ENCODE assay signal across 8 cellular contexts in genomic region chr17:2335726-2336214, GRCh38. TPM values are rescaled to one million over a fixed set of nuclear protein-coding genes. Genes with fewer than 3 reads are reported as not detected.
DNase-seq lines count a peak whose midpoint lies in the region; ATAC-seq lines count a peak whose summit lies in the region.

No MANE protein-coding gene starts in this region.

- H3K4me3 ChIP-seq in iPS-15b (ENCODE audit: low read depth, low read length) = peak overlapping the region; percentile 95

- H3K9me3 Mint-ChIP-seq in activated T-helper 2 cell treated with anti-CD3 and anti-CD28 coated beads, Interferon-gamma antibody, Interleukin-2, Interleukin-4, amounts not matched to agents 10 μg/mL and 5 μg/mL and 100 μg/mL, durations not matched to agents 14 hours and 24 hours and 36 hours = no peaks in the 10 kb centered on the region
- no peaks in the 10 kb centered on the region for H3K9me3 Mint-ChIP-seq in stimulated activated effector memory CD8-positive, alpha-beta T cell treated with anti-CD3 and anti-CD28 coated beads, Interleukin-12 subunit alpha, Interleukin-12 subunit beta, amount 100 ng/mL, for 72 hours

- ATAC-seq in Right ventricle myocardium superior (ENCODE audit: poor library complexity) (no peak), Right ventricle myocardium inferior (no peak), GM21447 (IDR thresholded peaks at IDR 0.05; ENCODE audit: unreplicated experiment) (no peak)
- ATAC-seq in stimulated activated effector memory CD8-positive, alpha-beta T cell treated with anti-CD3 and anti-CD28 coated beads, Interleukin-12 subunit alpha, Interleukin-12 subunit beta, amount 100 ng/mL, for 72 hours = no peak

- peak overlapping the region; percentile 90 for H3K9ac ChIP-seq in iPS-15b (ENCODE audit: low read depth, low read length)

- H3K36me3 Mint-ChIP-seq in activated T-helper 2 cell treated with anti-CD3 and anti-CD28 coated beads, Interferon-gamma antibody, Interleukin-2, Interleukin-4, amounts not matched to agents 10 μg/mL and 5 μg/mL and 100 μg/mL, durations not matched to agents 14 hours and 24 hours and 36 hours (ENCODE audit: low read depth) = peaks cover 2% of the 10 kb centered on the region
- no peaks in the 10 kb centered on the region for H3K36me3 Mint-ChIP-seq in stimulated activated effector memory CD8-positive, alpha-beta T cell treated with anti-CD3 and anti-CD28 coated beads, Interleukin-12 subunit alpha, Interleukin-12 subunit beta, amount 100 ng/mL, for 72 hours

- no peaks in the 10 kb centered on the region for H3K9me3 ChIP-seq in iPS-15b (ENCODE audit: control insufficient read depth, insufficient read depth, low read length)

- DNase-seq in Right ventricle myocardium superior (peak; percentile 47), Right ventricle myocardium inferior (ENCODE audit: missing footprints) (no peak), KBM-7 (no peak)
- DNase-seq in activated T-helper 2 cell treated with anti-CD3 and anti-CD28 coated beads, Interferon-gamma antibody, Interleukin-2, Interleukin-4, amounts not matched to agents 10 μg/mL and 5 μg/mL and 100 μg/mL, durations not matched to agents 14 hours and 24 hours and 36 hours (ENCODE audit: low spot score) = no peak
- no peak for DNase-seq in stimulated activated effector memory CD8-positive, alpha-beta T cell treated with anti-CD3 and anti-CD28 coated beads, Interleukin-12 subunit alpha, Interleukin-12 subunit beta, amount 100 ng/mL, for 72 hours (ENCODE audit: low spot score in 2 of 2)
- no peak for DNase-seq in stimulated activated CD4-positive, alpha-beta T cell treated with anti-CD3 and anti-CD28 coated beads, Interleukin-1b, Interleukin-23, amount 100 ng/mL, for 48 hours

- no peaks in the 10 kb centered on the region for H3K27me3 ChIP-seq in iPS-15b (ENCODE audit: control insufficient read depth, insufficient read depth, low read length)

- H3K27ac Mint-ChIP-seq in activated T-helper 2 cell treated with anti-CD3 and anti-CD28 coated beads, Interferon-gamma antibody, Interleukin-2, Interleukin-4, amounts not matched to agents 10 μg/mL and 5 μg/mL and 100 μg/mL, durations not matched to agents 14 hours and 24 hours and 36 hours = peak overlapping the region; percentile 97
- H3K27ac Mint-ChIP-seq in stimulated activated effector memory CD8-positive, alpha-beta T cell treated with anti-CD3 and anti-CD28 coated beads, Interleukin-12 subunit alpha, Interleukin-12 subunit beta, amount 100 ng/mL, for 72 hours = peak overlapping the region; percentile 98

- no peaks in the 10 kb centered on the region for H3K27me3 Mint-ChIP-seq in activated T-helper 2 cell treated with anti-CD3 and anti-CD28 coated beads, Interferon-gamma antibody, Interleukin-2, Interleukin-4, amounts not matched to agents 10 μg/mL and 5 μg/mL and 100 μg/mL, durations not matched to agents 14 hours and 24 hours and 36 hours (ENCODE audit: low read depth)

- peak overlapping the region; percentile 100 for H3K4me3 Mint-ChIP-seq in activated T-helper 2 cell treated with anti-CD3 and anti-CD28 coated beads, Interferon-gamma antibody, Interleukin-2, Interleukin-4, amounts not matched to agents 10 μg/mL and 5 μg/mL and 100 μg/mL, durations not matched to agents 14 hours and 24 hours and 36 hours (ENCODE audit: low read depth)
- peak overlapping the region; percentile 100 for H3K4me3 Mint-ChIP-seq in stimulated activated effector memory CD8-positive, alpha-beta T cell treated with anti-CD3 and anti-CD28 coated beads, Interleukin-12 subunit alpha, Interleukin-12 subunit beta, amount 100 ng/mL, for 72 hours

- peaks cover 21% of the 10 kb centered on the region for H3K4me1 Mint-ChIP-seq in activated T-helper 2 cell treated with anti-CD3 and anti-CD28 coated beads, Interferon-gamma antibody, Interleukin-2, Interleukin-4, amounts not matched to agents 10 μg/mL and 5 μg/mL and 100 μg/mL, durations not matched to agents 14 hours and 24 hours and 36 hours (ENCODE audit: low read depth)
- H3K4me1 Mint-ChIP-seq in stimulated activated effector memory CD8-positive, alpha-beta T cell treated with anti-CD3 and anti-CD28 coated beads, Interleukin-12 subunit alpha, Interleukin-12 subunit beta, amount 100 ng/mL, for 72 hours = peaks cover 5% of the 10 kb centered on the region

- H3K4me1 ChIP-seq in iPS-15b (ENCODE audit: control insufficient read depth, insufficient read depth, low read length) = peaks cover 5% of the 10 kb centered on the region

- intact Hi-C loops in Right ventricle myocardium superior (cut with DNase I) (no loop called here), Right ventricle myocardium inferior (cut with DNase I) (loop anchor here (5.0 kb wide), 1 partner anchor 67 kb away; the partner anchor contains the start of gene MNT)
- intact Hi-C loops in activated T-helper 2 cell treated with anti-CD3 and anti-CD28 coated beads, Interferon-gamma antibody, Interleukin-2, Interleukin-4, amounts not matched to agents 10 μg/mL and 5 μg/mL and 100 μg/mL, durations not matched to agents 14 hours and 24 hours and 36 hours (cut with micrococcal nuclease) = loop anchor here (2.0 kb wide), 2 partner anchors 57 to 281 kb away; partner anchors contain the start of gene HIC1

- H3K36me3 ChIP-seq in iPS-15b (ENCODE audit: control insufficient read depth, insufficient read depth, low read length) = peaks cover 38% of the 10 kb centered on the region

- in situ Hi-C loops in KBM-7 (cut with MboI; ENCODE audit: low pct_unique_long_range_greater_than_20kb, low sequenced_read_pairs) = no loop called here

RNA-seq across cellular contexts. Expression of gene TSR1, which starts 0.5 kb away (rescaled TPM):
- total RNA-seq in Right ventricle myocardium superior = 19.4 TPM
- 20.2 TPM for total RNA-seq in Right ventricle myocardium inferior
- total RNA-seq in activated T-helper 2 cell treated with anti-CD3 and anti-CD28 coated beads, Interferon-gamma antibody, Interleukin-2, Interleukin-4, amounts not matched to agents 10 μg/mL and 5 μg/mL and 100 μg/mL, durations not matched to agents 14 hours and 24 hours and 36 hours = 75.9 and 78.3 TPM in 2 replicates

RNA-seq across cellular contexts. Expression of gene SGSM2, which starts 1.5 kb away (rescaled TPM):
- 23.0 TPM for total RNA-seq in Right ventricle myocardium superior
- 26.3 TPM for total RNA-seq in Right ventricle myocardium inferior
- 50.6 and 55.4 TPM in 2 replicates for total RNA-seq in activated T-helper 2 cell treated with anti-CD3 and anti-CD28 coated beads, Interferon-gamma antibody, Interleukin-2, Interleukin-4, amounts not matched to agents 10 μg/mL and 5 μg/mL and 100 μg/mL, durations not matched to agents 14 hours and 24 hours and 36 hours

RNA-seq across cellular contexts. Expression of gene SRR, which starts 32.0 kb away (rescaled TPM):
- total RNA-seq in Right ventricle myocardium superior (8.3 TPM), Right ventricle myocardium inferior (11.0 TPM)
- 17.3 and 18.4 TPM in 2 replicates for total RNA-seq in activated T-helper 2 cell treated with anti-CD3 and anti-CD28 coated beads, Interferon-gamma antibody, Interleukin-2, Interleukin-4, amounts not matched to agents 10 μg/mL and 5 μg/mL and 100 μg/mL, durations not matched to agents 14 hours and 24 hours and 36 hours

RNA-seq across cellular contexts. Expression of gene SMG6, which starts 32.2 kb away (rescaled TPM):
- total RNA-seq in Right ventricle myocardium superior (19.3 TPM), Right ventricle myocardium inferior (21.0 TPM)
- 33.5 and 43.0 TPM in 2 replicates for total RNA-seq in activated T-helper 2 cell treated with anti-CD3 and anti-CD28 coated beads, Interferon-gamma antibody, Interleukin-2, Interleukin-4, amounts not matched to agents 10 μg/mL and 5 μg/mL and 100 μg/mL, durations not matched to agents 14 hours and 24 hours and 36 hours
